In the genomic region with DNA sequence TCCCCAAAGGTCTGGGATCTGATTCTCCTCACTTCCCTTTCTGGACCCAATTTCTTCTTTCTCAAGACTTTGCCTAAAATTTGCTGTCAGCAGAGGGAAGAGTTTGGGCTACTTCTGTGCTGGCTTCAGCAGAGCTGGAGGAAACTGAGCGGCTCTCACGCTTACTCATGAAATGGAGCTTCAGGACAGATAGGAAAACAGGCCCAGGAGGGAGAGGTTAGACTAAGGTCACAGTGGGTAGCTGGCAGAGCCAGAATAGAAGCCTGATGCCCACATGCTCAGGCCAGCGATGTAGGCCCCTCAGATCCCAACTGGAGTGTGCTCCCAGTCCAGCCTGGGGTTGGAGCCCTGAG, we compare ENCODE assay signal across 8 cellular contexts. TPM values are rescaled to one million over a fixed set of nuclear protein-coding genes. Genes with fewer than 3 reads are reported as not detected.
DNase-seq lines count a peak whose midpoint lies in the region; ATAC-seq and TF ChIP-seq lines count a peak whose summit lies in the region.

No MANE protein-coding gene starts in this region.

- TF ChIP-seq CTCF in brain (conservative IDR thresholded peaks at IDR 0.05), result no peak
- no peak for TF ChIP-seq CTCF in thoracic aorta (IDR thresholded peaks at IDR 0.05)

- H3K27ac Mint-ChIP-seq in brain, result peak overlapping the region in 4 of 5 experiments; percentile 3 to 90 (median 60)

- peaks cover 28% of the 10 kb centered on the region for H3K4me1 Mint-ChIP-seq in brain

- 45% methylated on average over 3 of the region's 3 CpGs for WGBS in HUES64

- no peaks in the 10 kb centered on the region for H3K9me3 Mint-ChIP-seq in brain

- no peaks in the 10 kb centered on the region for H3K9me3 ChIP-seq in HUES64 (ENCODE audit: insufficient read depth, low read depth, low read length)
- H3K9me3 ChIP-seq in thoracic aorta, result no peaks in the 10 kb centered on the region

- intact Hi-C loops in left colon (cut with DNase I, micrococcal nuclease), result no loop called here

- H3K4me1 ChIP-seq in HUES64 (ENCODE audit: insufficient read depth, low read length) (no peaks in the 10 kb centered on the region), thoracic aorta (ENCODE audit: control insufficient read depth in 1 of 2, low read depth in 2 of 2) (peaks cover 10 to 12% of the 10 kb centered on the region in 2 donors)

- H3K27me3 Mint-ChIP-seq in brain, result peaks cover 15% of the 10 kb centered on the region

- peak overlapping the region; percentile 85 to 95 (median 94) for H3K4me3 Mint-ChIP-seq in brain

- ATAC-seq in left colon, result peak; percentile 45
- ATAC-seq in thoracic aorta (ENCODE audit: insufficient number of reproducible peaks, low FRiP score, low read depth), result no peak
- ATAC-seq in GM18868 (IDR thresholded peaks at IDR 0.05; ENCODE audit: unreplicated experiment), result no peak

- peaks cover 12% of the 10 kb centered on the region for H3K36me3 Mint-ChIP-seq in brain

- H3K4me3 ChIP-seq in HUES64 (ENCODE audit: low read length) (peak overlapping the region; percentile 91), thoracic aorta (peak overlapping the region; percentile 85)

- H3K9ac ChIP-seq in HUES64 (ENCODE audit: low read depth, low read length), result peak overlapping the region; percentile 87

- H3K27ac ChIP-seq in HUES64 (ENCODE audit: low read depth, low read length), result no peak overlapping the region; the same call in 1 of the 2 replicates
- peak overlapping the region in 1 of 2 donors; percentile 24 for H3K27ac ChIP-seq in thoracic aorta

- peak; percentile 58 for DNase-seq in ELR (ENCODE audit: low read depth)
- DNase-seq in left colon, result no peak
- DNase-seq in thoracic aorta (ENCODE audit: low spot score), result no peak
- DNase-seq in COR-L47 (lab: John Stamatoyannopoulos, UW), result no peak
- no peak for DNase-seq in NCI-H226

- peaks cover 11% of the 10 kb centered on the region for H3K36me3 ChIP-seq in HUES64 (ENCODE audit: insufficient read depth, low read length)
- no peaks in the 10 kb centered on the region for H3K36me3 ChIP-seq in thoracic aorta

- no peaks in the 10 kb centered on the region for H3K27me3 ChIP-seq in HUES64 (ENCODE audit: insufficient read depth, low read length)
- H3K27me3 ChIP-seq in thoracic aorta (replicated peaks; ENCODE audit: insufficient read depth), result no peaks in the 10 kb centered on the region

RNA-seq across cellular contexts. Expression of gene SLC38A7, which starts 0.6 kb away (rescaled TPM):
- 17.3 TPM for polyA plus RNA-seq in HUES64 (2013, experiment 1 of 2)
- 15.7 TPM for polyA plus RNA-seq in HUES64 (2013, experiment 2 of 2)
- polyA plus RNA-seq in brain (ENCODE audit: insufficient read depth, low read depth, low replicate concordance), result 9.7 TPM
- total RNA-seq in left colon, result 10 to 100 TPM; 12.1 to 12.3 TPM
- 10 to 100 TPM; 12.0 to 19.5 TPM for total RNA-seq in thoracic aorta

RNA-seq across cellular contexts. Expression of gene GOT2, which starts 50.1 kb away (rescaled TPM):
- polyA plus RNA-seq in HUES64 (2013, experiment 1 of 2), result 150 TPM
- 146 TPM for polyA plus RNA-seq in HUES64 (2013, experiment 2 of 2)
- polyA plus RNA-seq in brain (ENCODE audit: insufficient read depth, low read depth, low replicate concordance), result 156 TPM
- total RNA-seq in left colon (100 to 1,000 TPM in 1 of 2 donors, 10 to 100 TPM in 1; 96.3 to 130 TPM), thoracic aorta (10 to 100 TPM; 29.3 to 51.6 TPM)

RNA-seq across cellular contexts. Expression of gene CNOT1, which starts 54.4 kb away (rescaled TPM):
- polyA plus RNA-seq in HUES64 (2013, experiment 1 of 2), result 196 TPM
- polyA plus RNA-seq in HUES64 (2013, experiment 2 of 2), result 216 TPM
- polyA plus RNA-seq in brain (ENCODE audit: insufficient read depth, low read depth, low replicate concordance), result 97.7 TPM
- total RNA-seq in left colon (100 to 1,000 TPM; 208 to 236 TPM), thoracic aorta (100 to 1,000 TPM in 1 of 2 donors, 10 to 100 TPM in 1; 54.8 to 112 TPM)
